Comparison of ENCODE assay signal across 13 cellular contexts in the genomic region with DNA sequence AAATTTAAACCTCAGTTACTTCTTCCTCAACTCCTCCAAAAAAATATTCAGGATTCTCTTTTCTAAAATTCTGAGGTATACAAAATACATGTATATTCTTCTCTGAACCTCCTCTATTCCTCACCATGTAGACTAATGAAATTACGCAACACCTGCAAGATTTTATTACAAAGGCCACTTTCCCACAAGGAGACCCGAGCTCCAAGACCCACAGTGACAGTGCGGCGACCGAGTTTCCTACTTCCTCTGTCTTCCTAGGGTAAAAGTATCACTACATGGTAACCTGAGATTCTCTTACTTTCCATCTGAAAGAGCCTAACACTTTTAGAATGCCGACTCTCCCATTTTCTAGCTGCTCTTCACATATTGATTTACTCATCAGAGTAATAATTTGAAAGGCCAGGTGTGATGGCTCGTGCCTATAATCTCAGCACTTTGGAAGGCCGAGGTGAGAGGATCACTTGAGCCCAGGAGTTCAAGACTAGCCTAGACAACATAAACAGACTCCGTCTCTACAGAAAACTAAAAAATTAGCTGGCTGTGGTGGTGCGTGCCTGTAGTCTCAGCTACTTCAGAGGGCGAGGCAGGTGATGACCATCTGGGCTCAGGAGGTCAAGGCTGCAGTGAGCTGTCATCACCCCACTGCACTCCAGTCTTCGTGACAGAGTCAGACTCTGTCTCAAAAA. TPM values are rescaled to one million over a fixed set of nuclear protein-coding genes. Genes with fewer than 3 reads are reported as not detected.
DNase-seq lines count a peak whose midpoint lies in the region; ATAC-seq and TF ChIP-seq lines count a peak whose summit lies in the region.
"Had no signal": no experiment of that assay in that cellular context is flagged by ENCODE, and none has a peak within 500 bp of the region (broad histone marks: within the 10 kb centered on the region; RNA-seq: fewer than 3 reads in every experiment).

No MANE protein-coding gene starts in this region.

- peaks cover 0 to 96% (median 48%) of the 10 kb centered on the region in 12 donors for H3K4me1 ChIP-seq in heart left ventricle
- no peaks in the 10 kb centered on the region for H3K4me1 ChIP-seq in uterus

- no peak overlapping the region for H3K4me3 ChIP-seq in heart left ventricle
- H3K4me3 ChIP-seq in uterus: no peak overlapping the region
- H3K4me3 ChIP-seq: thoracic aorta had no signal

- H3K27ac ChIP-seq in heart left ventricle (peak overlapping the region in 3 of 12 donors; percentile 0 to 81 (median 22)), uterus (peak overlapping the region; percentile 53 to 82)

- ATAC-seq in left ventricle myocardium superior (peak; percentile 5), heart left ventricle (no peak), left lobe of liver (peak; percentile 5), HG03439 (IDR thresholded peaks at IDR 0.05; ENCODE audit: unreplicated experiment) (no peak)

- H3K9me3 ChIP-seq in heart left ventricle: no peaks in the 10 kb centered on the region
- H3K9me3 ChIP-seq in uterus: no peaks in the 10 kb centered on the region
- H3K9me3 ChIP-seq: thoracic aorta had no signal

- H3K9me3 Mint-ChIP-seq in activated CD4-positive, alpha-beta memory T cell treated with anti-CD3 and anti-CD28 coated beads for 36 hours: no peaks in the 10 kb centered on the region

- TF ChIP-seq POLR2A in heart left ventricle (IDR thresholded peaks at IDR 0.05): no peak
- no peak for TF ChIP-seq POLR2A in uterus (IDR thresholded peaks at IDR 0.05)

- H3K27me3 ChIP-seq in heart left ventricle (no peaks in the 10 kb centered on the region), uterus (no peaks in the 10 kb centered on the region)

- intact Hi-C loops in left ventricle myocardium superior (cut with micrococcal nuclease): no loop called here
- intact Hi-C loops in heart left ventricle (cut with DNase I): loop anchor here in 6 of 10 donors (5.0 to 10.0 kb wide), 5 partner anchors 36 to 252 kb away; a partner anchor contains a TSS
- intact Hi-C loops in activated CD4-positive, alpha-beta memory T cell treated with anti-CD3 and anti-CD28 coated beads for 36 hours (cut with micrococcal nuclease): no loop called here
- intact Hi-C loops in uterus (cut with DNase I; ENCODE audit: low total_unique reads): no loop called here

- no peaks in the 10 kb centered on the region for H3K27me3 Mint-ChIP-seq in activated CD4-positive, alpha-beta memory T cell treated with anti-CD3 and anti-CD28 coated beads for 36 hours

- CTCF ChIA-PET in activated CD4-positive, alpha-beta memory T cell treated with anti-CD3 and anti-CD28 coated beads for 36 hours (lab: Charles Lee): interaction anchor here (0.7 to 4.4 kb wide), 16 partner anchors 9 to 249 kb away, joined by 3 to 29 read pairs (median 4); no protein-coding TSS in a partner anchor

- H3K36me3 Mint-ChIP-seq in activated CD4-positive, alpha-beta memory T cell treated with anti-CD3 and anti-CD28 coated beads for 36 hours: peaks cover 27% of the 10 kb centered on the region

- peaks cover 0 to 12% (median 0%) of the 10 kb centered on the region in 9 donors for H3K36me3 ChIP-seq in heart left ventricle
- H3K36me3 ChIP-seq in uterus: no peaks in the 10 kb centered on the region
- H3K36me3 ChIP-seq: thoracic aorta had no signal

- peak overlapping the region; percentile 96 for H3K27ac Mint-ChIP-seq in activated CD4-positive, alpha-beta memory T cell treated with anti-CD3 and anti-CD28 coated beads for 36 hours

- peak overlapping the region; percentile 1 for H3K4me3 Mint-ChIP-seq in activated CD4-positive, alpha-beta memory T cell treated with anti-CD3 and anti-CD28 coated beads for 36 hours

- TF ChIP-seq CTCF in heart left ventricle (IDR thresholded peaks at IDR 0.05): no peak
- no peak for TF ChIP-seq CTCF in uterus (IDR thresholded peaks at IDR 0.05)

- DNase-seq in left ventricle myocardium superior (no peak), heart left ventricle (no peak), left lobe of liver (ENCODE audit: low spot score) (no peak), uterus (no peak), medulla oblongata (ENCODE audit: extremely low spot score) (no peak), NCI-H345 treated with DMSO at 0.1 percent for 48 hours (lab: John Stamatoyannopoulos, UW; ENCODE audit: unreplicated experiment) (no peak)
- DNase-seq in activated CD4-positive, alpha-beta memory T cell treated with anti-CD3 and anti-CD28 coated beads for 36 hours: no peak
- DNase-seq: activated CD8-positive, alpha-beta memory T cell treated with anti-CD3 and anti-CD28 coated beads, Interleukin-2, amount 50 U/mL, for 4 hours; Calu3; cerebellar nuclear complex; stimulated activated CD4-positive, alpha-beta T cell treated with anti-CD3 and anti-CD28 coated beads, Interleukin-4, amount 100 ng/mL, for 24 hours had no signal

- POLR2A ChIA-PET in activated CD4-positive, alpha-beta memory T cell treated with anti-CD3 and anti-CD28 coated beads for 36 hours (lab: Charles Lee): interaction anchor here (3.2 to 18.1 kb wide), 3 partner anchors 9 to 28 kb away, joined by 27 to 481 read pairs (median 66); a partner anchor contains a TSS

- peaks cover 95% of the 10 kb centered on the region for H3K4me1 Mint-ChIP-seq in activated CD4-positive, alpha-beta memory T cell treated with anti-CD3 and anti-CD28 coated beads for 36 hours (ENCODE audit: low read depth)

- WGBS in heart left ventricle, 4 donors: 76 to 82% (median 81%) methylated on average over 12 of the region's 12 CpGs

RNA-seq across cellular contexts. Expression of a gene that starts 35.7 kb away (rescaled TPM):
- 38.0 TPM for total RNA-seq in left ventricle myocardium superior
- total RNA-seq in heart left ventricle: 10 to 100 TPM; 27.2 to 59.1 (median 31.2) TPM
- polyA plus RNA-seq in heart left ventricle: 10 to 100 TPM; 20.0 to 28.1 TPM
- total RNA-seq in activated CD4-positive, alpha-beta memory T cell treated with anti-CD3 and anti-CD28 coated beads for 36 hours: 100 to 1,000 TPM; 184 to 204 TPM
- total RNA-seq in left lobe of liver: 32.1 TPM
- 10 to 100 TPM in 3 of 4 donors, 1 to 10 TPM in 1; 6.2 to 56.1 (median 44.3) TPM for total RNA-seq in uterus

Comparison
In these comparisons a context has a peak if more than half of its experiments do, and no peak if none do; other contexts are left out.
1. ATAC-seq: peak in left ventricle myocardium superior (single experiment) and left lobe of liver (single experiment); none in heart left ventricle (0 of 4) and HG03439 (single experiment).
2. intact Hi-C loops: an anchor here in heart left ventricle (5.0 to 10.0 kb wide); none called in left ventricle myocardium superior, activated CD4-positive, alpha-beta memory T cell treated with anti-CD3 and anti-CD28 coated beads for 36 hours and uterus.